8 cellular contexts compared by ENCODE assay signal in genomic region chr15:72116680-72117447, GRCh38. TPM values are rescaled to one million over a fixed set of nuclear protein-coding genes. Genes with fewer than 3 reads are reported as not detected.
A peak's percentile ranks its signal among the peaks of the same experiment; 100 is the strongest.
DNase-seq lines count a peak whose midpoint lies in the region; ATAC-seq lines count a peak whose summit lies in the region.

No MANE protein-coding gene starts in this region.

- no peak overlapping the region for H4K8ac ChIP-seq in mesendoderm (ENCODE audit: low read depth, low read length)

- no peaks in the 10 kb centered on the region for H3K27me3 ChIP-seq in mesendoderm (ENCODE audit: insufficient read depth, low read length, poor library complexity)

- no peak overlapping the region for H2BK5ac ChIP-seq in mesendoderm (ENCODE audit: low read length)

- no peaks in the 10 kb centered on the region for H3K27me3 Mint-ChIP-seq in effector memory CD8-positive, alpha-beta T cell

- H3K79me2 ChIP-seq in mesendoderm (ENCODE audit: control insufficient read depth, insufficient read depth, low read length) = no peaks in the 10 kb centered on the region

- peak overlapping the region; percentile 85 for H3K4me2 ChIP-seq in mesendoderm (ENCODE audit: low read length)

- no peak overlapping the region for H3K27ac ChIP-seq in mesendoderm (ENCODE audit: low read depth, low read length)
- H3K27ac ChIP-seq in temporal lobe (ENCODE audit: low read depth, low read length) = peak overlapping the region; percentile 67

- peak; percentile 1 for ATAC-seq in HG02981 (IDR thresholded peaks at IDR 0.05; ENCODE audit: unreplicated experiment)
- peak; percentile 0 for ATAC-seq in effector memory CD8-positive, alpha-beta T cell (replicated peaks)

- H3K4me3 ChIP-seq in mesendoderm (ENCODE audit: low read length) = peak overlapping the region; percentile 53

- no peak overlapping the region for H3K23ac ChIP-seq in mesendoderm (ENCODE audit: low read length)

- no peak overlapping the region for H2AK5ac ChIP-seq in mesendoderm (ENCODE audit: low read length)

- peak overlapping the region; percentile 95 to 96 for H3K4me3 Mint-ChIP-seq in effector memory CD8-positive, alpha-beta T cell

- H3K9me3 Mint-ChIP-seq in effector memory CD8-positive, alpha-beta T cell = no peaks in the 10 kb centered on the region

- peaks cover 23 to 47% of the 10 kb centered on the region in 2 donors for H3K4me1 Mint-ChIP-seq in effector memory CD8-positive, alpha-beta T cell (ENCODE audit: low read depth in 2 of 2)

- peak overlapping the region; percentile 78 for H3K56ac ChIP-seq in mesendoderm (ENCODE audit: low read length)

- H3K79me1 ChIP-seq in mesendoderm (ENCODE audit: low read length) = peaks cover 3% of the 10 kb centered on the region

- H3K9ac ChIP-seq in mesendoderm (ENCODE audit: low read length) = peak overlapping the region; percentile 74

- peak overlapping the region; percentile 95 to 98 for H3K27ac Mint-ChIP-seq in effector memory CD8-positive, alpha-beta T cell

- no peak overlapping the region for H3K18ac ChIP-seq in mesendoderm (ENCODE audit: low read length)

- H3K4me1 ChIP-seq in mesendoderm (ENCODE audit: control insufficient read depth, low read depth, low read length) = no peaks in the 10 kb centered on the region

- DNase-seq in NCI-H1417 (lab: John Stamatoyannopoulos, UW) = peak in 2 of 3 experiments; percentile 58 to 66
- no peak for DNase-seq in NCI-H1417 treated with DMSO at 0.1 percent for 48 hours (lab: John Stamatoyannopoulos, UW)
- peak; percentile 1 for DNase-seq in T follicular helper cell (ENCODE audit: low read depth)
- no peak for DNase-seq in effector memory CD8-positive, alpha-beta T cell
- DNase-seq in mesendoderm = peak; percentile 56
- no peak for DNase-seq in NCI-H524 treated with DMSO at 0.1 percent for 48 hours (lab: John Stamatoyannopoulos, UW)

- H3K4ac ChIP-seq in mesendoderm (ENCODE audit: low read depth, low read length) = no peak overlapping the region

- WGBS in mesendoderm (ENCODE audit: extremely low coverage, insufficient coverage, low lambda C conversion rate) = no CpG with 5 or more reads among the region's 23 CpGs

- peaks cover 15% of the 10 kb centered on the region for H3K36me3 Mint-ChIP-seq in effector memory CD8-positive, alpha-beta T cell (ENCODE audit: insufficient read depth)

- H2BK15ac ChIP-seq in mesendoderm (replicated peaks; ENCODE audit: low read depth) = no peak overlapping the region

- no peaks in the 10 kb centered on the region for H3K36me3 ChIP-seq in mesendoderm (ENCODE audit: control insufficient read depth, insufficient read depth, low read length)

- H4K5ac ChIP-seq in mesendoderm (ENCODE audit: low read length) = no peak overlapping the region

- no peak overlapping the region for H2BK120ac ChIP-seq in mesendoderm (ENCODE audit: low read depth, low read length)

RNA-seq across cellular contexts. Expression of gene MYO9A, which starts 1.1 kb away (rescaled TPM):
- 4.0 TPM for polyA plus RNA-seq in mesendoderm (2013, experiment 1 of 2)
- 3.9 TPM for polyA plus RNA-seq in mesendoderm (2013, experiment 2 of 2)
- total RNA-seq in temporal lobe = 103 TPM

RNA-seq across cellular contexts. Expression of gene SENP8, which starts 1.3 kb away (rescaled TPM):
- 2.3 TPM for polyA plus RNA-seq in mesendoderm (2013, experiment 1 of 2)
- 2.7 TPM for polyA plus RNA-seq in mesendoderm (2013, experiment 2 of 2)
- 3.4 TPM for total RNA-seq in temporal lobe

Comparison
In these comparisons a context has a peak if more than half of its experiments do, and no peak if none do; other contexts are left out.
1. DNase-seq: peak in NCI-H1417 (2 of 3), T follicular helper cell (single experiment) and mesendoderm (single experiment); none in NCI-H1417 treated with DMSO at 0.1 percent for 48 hours (single experiment), effector memory CD8-positive, alpha-beta T cell (0 of 3) and NCI-H524 treated with DMSO at 0.1 percent for 48 hours (single experiment).